In genomic region chr5:72889324-72889723, GRCh38 we compare ENCODE assay signal across 14 cellular contexts.
DNase-seq lines count a peak whose midpoint lies in the region; ATAC-seq and TF ChIP-seq lines count a peak whose summit lies in the region.
"Had no signal": no experiment of that assay in that cellular context is flagged by ENCODE, and none has a peak within 500 bp of the region (broad histone marks: within the 10 kb centered on the region; RNA-seq: fewer than 3 reads in every experiment).

No MANE protein-coding gene starts in this region.

- H3K27me3 Mint-ChIP-seq in activated CD4-positive, alpha-beta T cell treated with anti-CD3 and anti-CD28 coated beads for 36 hours = no peaks in the 10 kb centered on the region
- H3K27me3 Mint-ChIP-seq in natural killer cell (ENCODE audit: low read depth in 2 of 2) = no peaks in the 10 kb centered on the region
- H3K27me3 Mint-ChIP-seq in natural killer cell treated with Interleukin-12 subunit alpha and Interleukin-12 subunit beta and Interleukin-15 and Interleukin-18, amount 100 ng/mL, for 72 hours = no peaks in the 10 kb centered on the region
- no peaks in the 10 kb centered on the region for H3K27me3 Mint-ChIP-seq in T-helper 17 cell

- no peak for DNase-seq in activated CD4-positive, alpha-beta T cell treated with anti-CD3 and anti-CD28 coated beads for 36 hours
- no peak for DNase-seq in activated CD4-positive, alpha-beta T cell treated with anti-CD3 and anti-CD28 coated beads, Interleukin-2, amount 50 U/mL, for 4 hours
- DNase-seq in natural killer cell (no peak), T-helper 17 cell (no peak), NCI-H187 treated with DMSO at 0.1 percent for 48 hours (lab: John Stamatoyannopoulos, UW) (no peak)
- DNase-seq in natural killer cell treated with Interleukin-12 subunit alpha and Interleukin-12 subunit beta and Interleukin-15 and Interleukin-18, amount 100 ng/mL, for 72 hours (ENCODE audit: low spot score) = no peak
- no peak for DNase-seq in stimulated activated CD4-positive, alpha-beta T cell treated with anti-CD3 and anti-CD28 coated beads, Interleukin-2, amount 100 ng/mL, for 24 hours
- DNase-seq: Calu3; CD8-positive, alpha-beta T cell; DMS79 treated with DMSO at 0.1 percent for 48 hours; GF-D8; HCEC 1CT had no signal

- no peak overlapping the region for H3K4me3 Mint-ChIP-seq in activated CD4-positive, alpha-beta T cell treated with anti-CD3 and anti-CD28 coated beads for 36 hours
- H3K4me3 Mint-ChIP-seq in natural killer cell (no peak overlapping the region), T-helper 17 cell (no peak overlapping the region)
- H3K4me3 Mint-ChIP-seq in natural killer cell treated with Interleukin-12 subunit alpha and Interleukin-12 subunit beta and Interleukin-15 and Interleukin-18, amount 100 ng/mL, for 72 hours = no peak overlapping the region
- H3K4me3 Mint-ChIP-seq: CD8-positive, alpha-beta T cell; GM23338 had no signal

- H3K9me3 ChIP-seq in T-helper 17 cell (ENCODE audit: control insufficient read depth, low read length, poor library complexity, severe bottlenecking) = no peaks in the 10 kb centered on the region
- H3K9me3 ChIP-seq: BLaER1 treated with 17β-estradiol and CSF1 and Interleukin-3, amounts not matched to agents 10 nM and 100 nM had no signal

- peaks cover 69% of the 10 kb centered on the region for H3K36me3 Mint-ChIP-seq in activated CD4-positive, alpha-beta T cell treated with anti-CD3 and anti-CD28 coated beads for 36 hours (ENCODE audit: low read depth)
- H3K36me3 Mint-ChIP-seq in natural killer cell (peaks cover 15% of the 10 kb centered on the region), T-helper 17 cell (ENCODE audit: low read depth) (peaks cover 4% of the 10 kb centered on the region)
- H3K36me3 Mint-ChIP-seq in natural killer cell treated with Interleukin-12 subunit alpha and Interleukin-12 subunit beta and Interleukin-15 and Interleukin-18, amount 100 ng/mL, for 72 hours = peaks cover 16% of the 10 kb centered on the region

- no peaks in the 10 kb centered on the region for H3K9me3 Mint-ChIP-seq in activated CD4-positive, alpha-beta T cell treated with anti-CD3 and anti-CD28 coated beads for 36 hours (ENCODE audit: low read depth)
- no peaks in the 10 kb centered on the region for H3K9me3 Mint-ChIP-seq in natural killer cell
- H3K9me3 Mint-ChIP-seq in natural killer cell treated with Interleukin-12 subunit alpha and Interleukin-12 subunit beta and Interleukin-15 and Interleukin-18, amount 100 ng/mL, for 72 hours = no peaks in the 10 kb centered on the region
- H3K9me3 Mint-ChIP-seq: CD8-positive, alpha-beta T cell; GM23338 had no signal

- no peaks in the 10 kb centered on the region for H3K4me1 Mint-ChIP-seq in activated CD4-positive, alpha-beta T cell treated with anti-CD3 and anti-CD28 coated beads for 36 hours
- peaks cover 6 to 9% of the 10 kb centered on the region in 2 donors for H3K4me1 Mint-ChIP-seq in natural killer cell
- peaks cover 0 to 4% of the 10 kb centered on the region in 2 donors for H3K4me1 Mint-ChIP-seq in natural killer cell treated with Interleukin-12 subunit alpha and Interleukin-12 subunit beta and Interleukin-15 and Interleukin-18, amount 100 ng/mL, for 72 hours (ENCODE audit: low read depth in 2 of 2)
- peaks cover 2% of the 10 kb centered on the region for H3K4me1 Mint-ChIP-seq in T-helper 17 cell

- H3K27ac Mint-ChIP-seq in activated CD4-positive, alpha-beta T cell treated with anti-CD3 and anti-CD28 coated beads for 36 hours = peak overlapping the region; percentile 19
- peak overlapping the region; percentile 23 to 58 for H3K27ac Mint-ChIP-seq in natural killer cell
- no peak overlapping the region for H3K27ac Mint-ChIP-seq in natural killer cell treated with Interleukin-12 subunit alpha and Interleukin-12 subunit beta and Interleukin-15 and Interleukin-18, amount 100 ng/mL, for 72 hours
- peak overlapping the region; percentile 8 for H3K27ac Mint-ChIP-seq in T-helper 17 cell
- H3K27ac Mint-ChIP-seq: CD8-positive, alpha-beta T cell; GM23338 had no signal

- intact Hi-C loops in activated CD4-positive, alpha-beta T cell treated with anti-CD3 and anti-CD28 coated beads for 36 hours (cut with DNase I, micrococcal nuclease) = loop anchor here in 1 of 2 experiments (10.0 kb wide), 1 partner anchor 675 kb away; the partner anchor contains the start of genes ANKRA2 and UTP15
- intact Hi-C loops in natural killer cell (cut with micrococcal nuclease) = no loop called here

- POLR2A ChIA-PET in activated CD4-positive, alpha-beta T cell treated with anti-CD3 and anti-CD28 coated beads for 36 hours (lab: Charles Lee) = no interaction called here

- no peak for ATAC-seq in activated CD4-positive, alpha-beta T cell treated with anti-CD3 and anti-CD28 coated beads for 36 hours
- ATAC-seq in natural killer cell = no peak
- no peak for ATAC-seq in natural killer cell treated with Interleukin-12 subunit alpha and Interleukin-12 subunit beta and Interleukin-15 and Interleukin-18, amount 100 ng/mL, for 72 hours
- ATAC-seq in T-helper 17 cell = no peak
- ATAC-seq: CD8-positive, alpha-beta T cell; GM23338 had no signal

- CTCF ChIA-PET in activated CD4-positive, alpha-beta T cell treated with anti-CD3 and anti-CD28 coated beads for 36 hours (lab: Charles Lee) = no interaction called here

- TF ChIP-seq CTCF in natural killer cell (IDR thresholded peaks at IDR 0.05) = no peak

Comparison
In these comparisons a context has a peak if more than half of its experiments do, and no peak if none do; other contexts are left out.
1. H3K27ac Mint-ChIP-seq: peak in activated CD4-positive, alpha-beta T cell treated with anti-CD3 and anti-CD28 coated beads for 36 hours (single experiment), natural killer cell (2 of 2) and T-helper 17 cell (single experiment); none in natural killer cell treated with Interleukin-12 subunit alpha and Interleukin-12 subunit beta and Interleukin-15 and Interleukin-18, amount 100 ng/mL, for 72 hours (0 of 2).